ENCODE assay signal across 1 cellular context in the genomic region with DNA sequence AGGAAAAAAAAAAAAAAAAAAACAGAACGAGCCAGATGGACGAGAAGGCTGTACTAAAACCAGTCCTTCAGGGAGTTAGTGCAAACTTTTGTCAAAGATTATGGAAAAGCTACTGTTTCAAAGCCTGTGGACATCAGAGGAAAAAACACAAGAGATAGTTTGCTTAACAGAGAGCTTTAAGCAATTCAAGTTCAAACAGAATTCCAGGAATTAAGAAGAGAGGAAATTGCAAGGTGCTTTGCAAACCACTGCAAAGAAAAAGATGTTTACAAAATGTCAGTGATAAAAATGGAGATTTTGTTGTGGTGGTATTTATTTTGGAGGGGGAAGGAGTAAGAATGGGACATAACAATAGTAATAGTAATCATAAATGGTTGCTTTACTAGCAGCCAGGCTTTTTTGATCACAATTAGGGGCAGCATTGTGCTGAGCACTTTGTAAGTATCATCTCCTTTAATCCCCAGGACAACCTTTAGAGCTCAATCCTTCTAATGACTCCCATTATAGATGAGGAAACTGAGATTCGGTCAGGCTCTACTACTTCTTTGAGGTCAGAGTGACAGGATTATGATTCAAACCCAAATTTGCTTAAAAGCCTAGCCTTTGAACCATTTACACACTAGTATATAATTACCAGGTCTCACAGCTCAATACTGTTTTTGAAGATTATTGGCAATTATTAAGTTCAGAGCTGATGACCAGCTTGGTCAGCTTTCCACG.
TF ChIP-seq lines count a peak whose summit lies in the region.

No MANE protein-coding gene starts in this region.

TF ChIP-seq in HepG2, 621 proteins besides CTCF, POLR2A, EP300 and RAD21 (continued from another document and continues in another):
- TF ChIP-seq, protein P1, sequence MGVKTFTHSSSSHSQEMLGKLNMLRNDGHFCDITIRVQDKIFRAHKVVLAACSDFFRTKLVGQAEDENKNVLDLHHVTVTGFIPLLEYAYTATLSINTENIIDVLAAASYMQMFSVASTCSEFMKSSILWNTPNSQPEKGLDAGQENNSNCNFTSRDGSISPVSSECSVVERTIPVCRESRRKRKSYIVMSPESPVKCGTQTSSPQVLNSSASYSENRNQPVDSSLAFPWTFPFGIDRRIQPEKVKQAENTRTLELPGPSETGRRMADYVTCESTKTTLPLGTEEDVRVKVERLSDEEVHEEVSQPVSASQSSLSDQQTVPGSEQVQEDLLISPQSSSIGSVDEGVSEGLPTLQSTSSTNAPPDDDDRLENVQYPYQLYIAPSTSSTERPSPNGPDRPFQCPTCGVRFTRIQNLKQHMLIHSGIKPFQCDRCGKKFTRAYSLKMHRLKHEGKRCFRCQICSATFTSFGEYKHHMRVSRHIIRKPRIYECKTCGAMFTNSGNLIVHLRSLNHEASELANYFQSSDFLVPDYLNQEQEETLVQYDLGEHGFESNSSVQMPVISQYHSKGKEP (CRISPR knock-in tag; IDR thresholded peaks at IDR 0.05) = no peak
- TF ChIP-seq NR3C1 (CRISPR knock-in tag; IDR thresholded peaks at IDR 0.05) (no peak), ZNF335 (CRISPR knock-in tag; IDR thresholded peaks at IDR 0.05) (no peak), BRCA1 (CRISPR knock-in tag; IDR thresholded peaks at IDR 0.05) (no peak), NFE2L2 (IDR thresholded peaks at IDR 0.05; ENCODE audit: low read length) (no peak), ZNF850 (CRISPR knock-in tag; conservative IDR thresholded peaks at IDR 0.05) (no peak), CREB1 (IDR thresholded peaks at IDR 0.05) (no peak), CREB1 (CRISPR knock-in tag; IDR thresholded peaks at IDR 0.05) (no peak), AKAP8 (CRISPR knock-in tag; IDR thresholded peaks at IDR 0.05) (no peak), ZBTB1 (CRISPR knock-in tag; IDR thresholded peaks at IDR 0.05; ENCODE audit: borderline replicate concordance) (no peak), GATA4 (IDR thresholded peaks at IDR 0.05; ENCODE audit: borderline replicate concordance, low read depth) (0 out of 2 replicates have a peak, but pooled peaks have one; percentile 33), ZNF615 (CRISPR knock-in tag; IDR thresholded peaks at IDR 0.05; ENCODE audit: borderline replicate concordance) (no peak), MLLT10 (CRISPR knock-in tag; IDR thresholded peaks at IDR 0.05) (no peak), JUNB (CRISPR knock-in tag; IDR thresholded peaks at IDR 0.05; ENCODE audit: borderline replicate concordance) (no peak), ELF4 (CRISPR knock-in tag; IDR thresholded peaks at IDR 0.05; ENCODE audit: borderline replicate concordance) (no peak), PHF5A (CRISPR knock-in tag; IDR thresholded peaks at IDR 0.05; ENCODE audit: low read depth, unreplicated experiment) (no peak), HDAC2 (CRISPR knock-in tag; IDR thresholded peaks at IDR 0.05) (peak; percentile 28; the same call in 1 of the 2 replicates), RFXANK (CRISPR knock-in tag; IDR thresholded peaks at IDR 0.05) (no peak), ZNF747 (CRISPR knock-in tag; IDR thresholded peaks at IDR 0.05; ENCODE audit: borderline replicate concordance) (no peak), FOXA1 (IDR thresholded peaks at IDR 0.05) (no peak), FOXA1 (CRISPR knock-in tag; IDR thresholded peaks at IDR 0.05) (no peak), ZEB1 (IDR thresholded peaks at IDR 0.05; ENCODE audit: insufficient replicate concordance, low read depth) (no peak), ZSCAN25 (CRISPR knock-in tag; IDR thresholded peaks at IDR 0.05) (no peak), NFIC (IDR thresholded peaks at IDR 0.05; ENCODE audit: low read length) (0 out of 2 replicates have a peak, but pooled peaks have one; percentile 59), CREM (IDR thresholded peaks at IDR 0.05) (peak; percentile 72), CREM (CRISPR knock-in tag; IDR thresholded peaks at IDR 0.05) (no peak), MAFG (CRISPR knock-in tag; IDR thresholded peaks at IDR 0.05) (no peak)
- TF ChIP-seq, protein P2, sequence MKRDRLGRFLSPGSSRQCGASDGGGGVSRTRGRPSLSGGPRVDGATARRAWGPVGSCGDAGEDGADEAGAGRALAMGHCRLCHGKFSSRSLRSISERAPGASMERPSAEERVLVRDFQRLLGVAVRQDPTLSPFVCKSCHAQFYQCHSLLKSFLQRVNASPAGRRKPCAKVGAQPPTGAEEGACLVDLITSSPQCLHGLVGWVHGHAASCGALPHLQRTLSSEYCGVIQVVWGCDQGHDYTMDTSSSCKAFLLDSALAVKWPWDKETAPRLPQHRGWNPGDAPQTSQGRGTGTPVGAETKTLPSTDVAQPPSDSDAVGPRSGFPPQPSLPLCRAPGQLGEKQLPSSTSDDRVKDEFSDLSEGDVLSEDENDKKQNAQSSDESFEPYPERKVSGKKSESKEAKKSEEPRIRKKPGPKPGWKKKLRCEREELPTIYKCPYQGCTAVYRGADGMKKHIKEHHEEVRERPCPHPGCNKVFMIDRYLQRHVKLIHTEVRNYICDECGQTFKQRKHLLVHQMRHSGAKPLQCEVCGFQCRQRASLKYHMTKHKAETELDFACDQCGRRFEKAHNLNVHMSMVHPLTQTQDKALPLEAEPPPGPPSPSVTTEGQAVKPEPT (CRISPR knock-in tag; IDR thresholded peaks at IDR 0.05; ENCODE audit: low read depth) = no peak
- TF ChIP-seq, protein P3, sequence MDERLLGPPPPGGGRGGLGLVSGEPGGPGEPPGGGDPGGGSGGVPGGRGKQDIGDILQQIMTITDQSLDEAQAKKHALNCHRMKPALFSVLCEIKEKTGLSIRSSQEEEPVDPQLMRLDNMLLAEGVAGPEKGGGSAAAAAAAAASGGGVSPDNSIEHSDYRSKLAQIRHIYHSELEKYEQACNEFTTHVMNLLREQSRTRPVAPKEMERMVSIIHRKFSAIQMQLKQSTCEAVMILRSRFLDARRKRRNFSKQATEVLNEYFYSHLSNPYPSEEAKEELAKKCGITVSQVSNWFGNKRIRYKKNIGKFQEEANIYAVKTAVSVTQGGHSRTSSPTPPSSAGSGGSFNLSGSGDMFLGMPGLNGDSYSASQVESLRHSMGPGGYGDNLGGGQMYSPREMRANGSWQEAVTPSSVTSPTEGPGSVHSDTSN (CRISPR knock-in tag; IDR thresholded peaks at IDR 0.05) = no peak
- TF ChIP-seq, protein P4, sequence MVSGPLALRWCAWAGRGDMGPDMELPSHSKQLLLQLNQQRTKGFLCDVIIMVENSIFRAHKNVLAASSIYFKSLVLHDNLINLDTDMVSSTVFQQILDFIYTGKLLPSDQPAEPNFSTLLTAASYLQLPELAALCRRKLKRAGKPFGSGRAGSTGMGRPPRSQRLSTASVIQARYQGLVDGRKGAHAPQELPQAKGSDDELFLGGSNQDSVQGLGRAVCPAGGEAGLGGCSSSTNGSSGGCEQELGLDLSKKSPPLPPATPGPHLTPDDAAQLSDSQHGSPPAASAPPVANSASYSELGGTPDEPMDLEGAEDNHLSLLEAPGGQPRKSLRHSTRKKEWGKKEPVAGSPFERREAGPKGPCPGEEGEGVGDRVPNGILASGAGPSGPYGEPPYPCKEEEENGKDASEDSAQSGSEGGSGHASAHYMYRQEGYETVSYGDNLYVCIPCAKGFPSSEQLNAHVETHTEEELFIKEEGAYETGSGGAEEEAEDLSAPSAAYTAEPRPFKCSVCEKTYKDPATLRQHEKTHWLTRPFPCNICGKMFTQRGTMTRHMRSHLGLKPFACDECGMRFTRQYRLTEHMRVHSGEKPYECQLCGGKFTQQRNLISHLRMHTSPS (CRISPR knock-in tag; IDR thresholded peaks at IDR 0.05; ENCODE audit: low read depth) = no peak
- TF ChIP-seq, protein P5, sequence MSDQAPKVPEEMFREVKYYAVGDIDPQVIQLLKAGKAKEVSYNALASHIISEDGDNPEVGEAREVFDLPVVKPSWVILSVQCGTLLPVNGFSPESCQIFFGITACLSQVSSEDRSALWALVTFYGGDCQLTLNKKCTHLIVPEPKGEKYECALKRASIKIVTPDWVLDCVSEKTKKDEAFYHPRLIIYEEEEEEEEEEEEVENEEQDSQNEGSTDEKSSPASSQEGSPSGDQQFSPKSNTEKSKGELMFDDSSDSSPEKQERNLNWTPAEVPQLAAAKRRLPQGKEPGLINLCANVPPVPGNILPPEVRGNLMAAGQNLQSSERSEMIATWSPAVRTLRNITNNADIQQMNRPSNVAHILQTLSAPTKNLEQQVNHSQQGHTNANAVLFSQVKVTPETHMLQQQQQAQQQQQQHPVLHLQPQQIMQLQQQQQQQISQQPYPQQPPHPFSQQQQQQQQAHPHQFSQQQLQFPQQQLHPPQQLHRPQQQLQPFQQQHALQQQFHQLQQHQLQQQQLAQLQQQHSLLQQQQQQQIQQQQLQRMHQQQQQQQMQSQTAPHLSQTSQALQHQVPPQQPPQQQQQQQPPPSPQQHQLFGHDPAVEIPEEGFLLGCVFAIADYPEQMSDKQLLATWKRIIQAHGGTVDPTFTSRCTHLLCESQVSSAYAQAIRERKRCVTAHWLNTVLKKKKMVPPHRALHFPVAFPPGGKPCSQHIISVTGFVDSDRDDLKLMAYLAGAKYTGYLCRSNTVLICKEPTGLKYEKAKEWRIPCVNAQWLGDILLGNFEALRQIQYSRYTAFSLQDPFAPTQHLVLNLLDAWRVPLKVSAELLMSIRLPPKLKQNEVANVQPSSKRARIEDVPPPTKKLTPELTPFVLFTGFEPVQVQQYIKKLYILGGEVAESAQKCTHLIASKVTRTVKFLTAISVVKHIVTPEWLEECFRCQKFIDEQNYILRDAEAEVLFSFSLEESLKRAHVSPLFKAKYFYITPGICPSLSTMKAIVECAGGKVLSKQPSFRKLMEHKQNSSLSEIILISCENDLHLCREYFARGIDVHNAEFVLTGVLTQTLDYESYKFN (CRISPR knock-in tag; conservative IDR thresholded peaks at IDR 0.05) = 0 out of 2 replicates have a peak, but pooled peaks have one; percentile 31
- TF ChIP-seq, protein P6, sequence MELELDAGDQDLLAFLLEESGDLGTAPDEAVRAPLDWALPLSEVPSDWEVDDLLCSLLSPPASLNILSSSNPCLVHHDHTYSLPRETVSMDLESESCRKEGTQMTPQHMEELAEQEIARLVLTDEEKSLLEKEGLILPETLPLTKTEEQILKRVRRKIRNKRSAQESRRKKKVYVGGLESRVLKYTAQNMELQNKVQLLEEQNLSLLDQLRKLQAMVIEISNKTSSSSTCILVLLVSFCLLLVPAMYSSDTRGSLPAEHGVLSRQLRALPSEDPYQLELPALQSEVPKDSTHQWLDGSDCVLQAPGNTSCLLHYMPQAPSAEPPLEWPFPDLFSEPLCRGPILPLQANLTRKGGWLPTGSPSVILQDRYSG (CRISPR knock-in tag; IDR thresholded peaks at IDR 0.05) = no peak
- TF ChIP-seq, protein P7, sequence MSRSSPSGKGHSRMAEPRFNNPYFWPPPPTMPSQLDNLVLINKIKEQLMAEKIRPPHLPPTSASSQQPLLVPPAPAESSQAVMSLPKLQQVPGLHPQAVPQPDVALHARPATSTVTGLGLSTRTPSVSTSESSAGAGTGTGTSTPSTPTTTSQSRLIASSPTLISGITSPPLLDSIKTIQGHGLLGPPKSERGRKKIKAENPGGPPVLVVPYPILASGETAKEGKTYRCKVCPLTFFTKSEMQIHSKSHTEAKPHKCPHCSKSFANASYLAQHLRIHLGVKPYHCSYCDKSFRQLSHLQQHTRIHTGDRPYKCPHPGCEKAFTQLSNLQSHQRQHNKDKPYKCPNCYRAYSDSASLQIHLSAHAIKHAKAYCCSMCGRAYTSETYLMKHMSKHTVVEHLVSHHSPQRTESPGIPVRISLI (CRISPR knock-in tag; IDR thresholded peaks at IDR 0.05; ENCODE audit: borderline replicate concordance) = no peak
- TF ChIP-seq, protein P8, sequence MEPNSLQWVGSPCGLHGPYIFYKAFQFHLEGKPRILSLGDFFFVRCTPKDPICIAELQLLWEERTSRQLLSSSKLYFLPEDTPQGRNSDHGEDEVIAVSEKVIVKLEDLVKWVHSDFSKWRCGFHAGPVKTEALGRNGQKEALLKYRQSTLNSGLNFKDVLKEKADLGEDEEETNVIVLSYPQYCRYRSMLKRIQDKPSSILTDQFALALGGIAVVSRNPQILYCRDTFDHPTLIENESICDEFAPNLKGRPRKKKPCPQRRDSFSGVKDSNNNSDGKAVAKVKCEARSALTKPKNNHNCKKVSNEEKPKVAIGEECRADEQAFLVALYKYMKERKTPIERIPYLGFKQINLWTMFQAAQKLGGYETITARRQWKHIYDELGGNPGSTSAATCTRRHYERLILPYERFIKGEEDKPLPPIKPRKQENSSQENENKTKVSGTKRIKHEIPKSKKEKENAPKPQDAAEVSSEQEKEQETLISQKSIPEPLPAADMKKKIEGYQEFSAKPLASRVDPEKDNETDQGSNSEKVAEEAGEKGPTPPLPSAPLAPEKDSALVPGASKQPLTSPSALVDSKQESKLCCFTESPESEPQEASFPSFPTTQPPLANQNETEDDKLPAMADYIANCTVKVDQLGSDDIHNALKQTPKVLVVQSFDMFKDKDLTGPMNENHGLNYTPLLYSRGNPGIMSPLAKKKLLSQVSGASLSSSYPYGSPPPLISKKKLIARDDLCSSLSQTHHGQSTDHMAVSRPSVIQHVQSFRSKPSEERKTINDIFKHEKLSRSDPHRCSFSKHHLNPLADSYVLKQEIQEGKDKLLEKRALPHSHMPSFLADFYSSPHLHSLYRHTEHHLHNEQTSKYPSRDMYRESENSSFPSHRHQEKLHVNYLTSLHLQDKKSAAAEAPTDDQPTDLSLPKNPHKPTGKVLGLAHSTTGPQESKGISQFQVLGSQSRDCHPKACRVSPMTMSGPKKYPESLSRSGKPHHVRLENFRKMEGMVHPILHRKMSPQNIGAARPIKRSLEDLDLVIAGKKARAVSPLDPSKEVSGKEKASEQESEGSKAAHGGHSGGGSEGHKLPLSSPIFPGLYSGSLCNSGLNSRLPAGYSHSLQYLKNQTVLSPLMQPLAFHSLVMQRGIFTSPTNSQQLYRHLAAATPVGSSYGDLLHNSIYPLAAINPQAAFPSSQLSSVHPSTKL (CRISPR knock-in tag; IDR thresholded peaks at IDR 0.05) = peak; percentile 64
- TF ChIP-seq, protein P9, sequence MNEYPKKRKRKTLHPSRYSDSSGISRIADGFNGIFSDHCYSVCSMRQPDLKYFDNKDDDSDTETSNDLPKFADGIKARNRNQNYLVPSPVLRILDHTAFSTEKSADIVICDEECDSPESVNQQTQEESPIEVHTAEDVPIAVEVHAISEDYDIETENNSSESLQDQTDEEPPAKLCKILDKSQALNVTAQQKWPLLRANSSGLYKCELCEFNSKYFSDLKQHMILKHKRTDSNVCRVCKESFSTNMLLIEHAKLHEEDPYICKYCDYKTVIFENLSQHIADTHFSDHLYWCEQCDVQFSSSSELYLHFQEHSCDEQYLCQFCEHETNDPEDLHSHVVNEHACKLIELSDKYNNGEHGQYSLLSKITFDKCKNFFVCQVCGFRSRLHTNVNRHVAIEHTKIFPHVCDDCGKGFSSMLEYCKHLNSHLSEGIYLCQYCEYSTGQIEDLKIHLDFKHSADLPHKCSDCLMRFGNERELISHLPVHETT (CRISPR knock-in tag; conservative IDR thresholded peaks at IDR 0.05) = no peak
